In genomic region chr11:94130589-94131362, GRCh38 we compare ENCODE assay signal across 8 cellular contexts. TPM values are rescaled to one million over a fixed set of nuclear protein-coding genes. Genes with fewer than 3 reads are reported as not detected.
DNase-seq lines count a peak whose midpoint lies in the region; ATAC-seq and TF ChIP-seq lines count a peak whose summit lies in the region.

No MANE protein-coding gene starts in this region.

- H3K27me3 Mint-ChIP-seq in activated CD4-positive, alpha-beta memory T cell treated with anti-CD3 and anti-CD28 coated beads for 36 hours: no peaks in the 10 kb centered on the region
- no peaks in the 10 kb centered on the region for H3K27me3 Mint-ChIP-seq in activated CD4-positive, alpha-beta T cell treated with anti-CD3 and anti-CD28 coated beads for 36 hours
- H3K27me3 Mint-ChIP-seq in activated T-helper 2 cell treated with anti-CD3 and anti-CD28 coated beads, Interferon-gamma antibody, Interleukin-2, Interleukin-4, amounts not matched to agents 10 μg/mL and 5 μg/mL and 100 μg/mL, durations not matched to agents 14 hours and 24 hours and 36 hours (ENCODE audit: low read depth): no peaks in the 10 kb centered on the region

- no peak overlapping the region for H3K27ac Mint-ChIP-seq in activated CD4-positive, alpha-beta memory T cell treated with anti-CD3 and anti-CD28 coated beads for 36 hours
- no peak overlapping the region for H3K27ac Mint-ChIP-seq in activated CD4-positive, alpha-beta T cell treated with anti-CD3 and anti-CD28 coated beads for 36 hours
- no peak overlapping the region for H3K27ac Mint-ChIP-seq in activated T-helper 2 cell treated with anti-CD3 and anti-CD28 coated beads, Interferon-gamma antibody, Interleukin-2, Interleukin-4, amounts not matched to agents 10 μg/mL and 5 μg/mL and 100 μg/mL, durations not matched to agents 14 hours and 24 hours and 36 hours

- in situ Hi-C loops in G401 (cut with HindIII; ENCODE audit: low sequenced_read_pairs): no loop called here

- no peak for TF ChIP-seq CTCF in RWPE1 (conservative IDR thresholded peaks at IDR 0.05; ENCODE audit: low read depth)
- no peak for TF ChIP-seq CTCF in foreskin keratinocyte (conservative IDR thresholded peaks at IDR 0.05)

- no peaks in the 10 kb centered on the region for H3K9me3 Mint-ChIP-seq in activated CD4-positive, alpha-beta memory T cell treated with anti-CD3 and anti-CD28 coated beads for 36 hours
- H3K9me3 Mint-ChIP-seq in activated CD4-positive, alpha-beta T cell treated with anti-CD3 and anti-CD28 coated beads for 36 hours (ENCODE audit: low read depth): no peaks in the 10 kb centered on the region
- H3K9me3 Mint-ChIP-seq in activated T-helper 2 cell treated with anti-CD3 and anti-CD28 coated beads, Interferon-gamma antibody, Interleukin-2, Interleukin-4, amounts not matched to agents 10 μg/mL and 5 μg/mL and 100 μg/mL, durations not matched to agents 14 hours and 24 hours and 36 hours: no peaks in the 10 kb centered on the region

- H3K36me3 Mint-ChIP-seq in activated CD4-positive, alpha-beta memory T cell treated with anti-CD3 and anti-CD28 coated beads for 36 hours: no peaks in the 10 kb centered on the region
- H3K36me3 Mint-ChIP-seq in activated CD4-positive, alpha-beta T cell treated with anti-CD3 and anti-CD28 coated beads for 36 hours (ENCODE audit: low read depth): peaks cover 2% of the 10 kb centered on the region
- H3K36me3 Mint-ChIP-seq in activated T-helper 2 cell treated with anti-CD3 and anti-CD28 coated beads, Interferon-gamma antibody, Interleukin-2, Interleukin-4, amounts not matched to agents 10 μg/mL and 5 μg/mL and 100 μg/mL, durations not matched to agents 14 hours and 24 hours and 36 hours (ENCODE audit: low read depth): peaks cover 3% of the 10 kb centered on the region

- H3K27ac ChIP-seq in RWPE1 (peak overlapping the region; percentile 98), foreskin keratinocyte (peak overlapping the region; percentile 90)

- DNase-seq in G401 (ENCODE audit: low spot score) (peak; percentile 19), RWPE1 (ENCODE audit: low spot score) (peak; percentile 48), foreskin keratinocyte (peak; percentile 63 to 70), sciatic nerve (ENCODE audit: low spot score) (no peak)
- DNase-seq in activated CD4-positive, alpha-beta memory T cell treated with anti-CD3 and anti-CD28 coated beads for 36 hours: no peak
- no peak for DNase-seq in activated CD4-positive, alpha-beta T cell treated with anti-CD3 and anti-CD28 coated beads for 36 hours
- DNase-seq in activated T-helper 2 cell treated with anti-CD3 and anti-CD28 coated beads, Interferon-gamma antibody, Interleukin-2, Interleukin-4, amounts not matched to agents 10 μg/mL and 5 μg/mL and 100 μg/mL, durations not matched to agents 14 hours and 24 hours and 36 hours (ENCODE audit: low spot score): no peak
- DNase-seq in activated effector memory CD4-positive, alpha-beta T cell treated with Interleukin-2 at 50 U/mL for 16 hours: no peak

- CTCF ChIA-PET in RWPE1 (lab: Yijun Ruan, JAX): interaction anchor here (0.6 to 1.5 kb wide), 2 partner anchors 20 to 235 kb away, joined by 3 to 5 read pairs; no protein-coding TSS in a partner anchor
- CTCF ChIA-PET in activated CD4-positive, alpha-beta memory T cell treated with anti-CD3 and anti-CD28 coated beads for 36 hours (lab: Charles Lee): interaction anchor here (1.2 to 1.9 kb wide), 2 partner anchors 53 kb away, joined by 3 to 4 read pairs; no protein-coding TSS in a partner anchor
- CTCF ChIA-PET in activated CD4-positive, alpha-beta T cell treated with anti-CD3 and anti-CD28 coated beads for 36 hours (lab: Charles Lee): interaction anchor here (0.7 to 1.1 kb wide), 3 partner anchors 20 to 384 kb away, joined by 3 read pairs; no protein-coding TSS in a partner anchor

- H3K27me3 ChIP-seq in foreskin keratinocyte: no peaks in the 10 kb centered on the region

- no peak for ATAC-seq in foreskin keratinocyte
- peak; percentile 66 for ATAC-seq in sciatic nerve
- ATAC-seq in activated CD4-positive, alpha-beta T cell treated with anti-CD3 and anti-CD28 coated beads for 36 hours: no peak

- intact Hi-C loops in sciatic nerve (cut with DNase I): no loop called here
- intact Hi-C loops in activated CD4-positive, alpha-beta memory T cell treated with anti-CD3 and anti-CD28 coated beads for 36 hours (cut with micrococcal nuclease): loop anchor here (5.0 to 10.0 kb wide), 2 partner anchors 37 to 466 kb away; partner anchors contain the start of gene CEP295
- intact Hi-C loops in activated CD4-positive, alpha-beta T cell treated with anti-CD3 and anti-CD28 coated beads for 36 hours (cut with DNase I, micrococcal nuclease): loop anchor here in 1 of 2 experiments (2.0 kb wide), 1 partner anchor 16 kb away; no protein-coding TSS in a partner anchor
- intact Hi-C loops in activated T-helper 2 cell treated with anti-CD3 and anti-CD28 coated beads, Interferon-gamma antibody, Interleukin-2, Interleukin-4, amounts not matched to agents 10 μg/mL and 5 μg/mL and 100 μg/mL, durations not matched to agents 14 hours and 24 hours and 36 hours (cut with micrococcal nuclease): loop anchor here (10.0 kb wide), 4 partner anchors 346 to 964 kb away; partner anchors contain the start of genes CWC15, KDM4D and MED17

- H3K4me1 ChIP-seq in foreskin keratinocyte: peaks cover 38% of the 10 kb centered on the region

- H3K4me3 Mint-ChIP-seq in activated CD4-positive, alpha-beta memory T cell treated with anti-CD3 and anti-CD28 coated beads for 36 hours: no peak overlapping the region
- H3K4me3 Mint-ChIP-seq in activated CD4-positive, alpha-beta T cell treated with anti-CD3 and anti-CD28 coated beads for 36 hours: no peak overlapping the region
- no peak overlapping the region for H3K4me3 Mint-ChIP-seq in activated T-helper 2 cell treated with anti-CD3 and anti-CD28 coated beads, Interferon-gamma antibody, Interleukin-2, Interleukin-4, amounts not matched to agents 10 μg/mL and 5 μg/mL and 100 μg/mL, durations not matched to agents 14 hours and 24 hours and 36 hours (ENCODE audit: low read depth)

- POLR2A ChIA-PET in RWPE1 (lab: Yijun Ruan, JAX; ENCODE audit: low non-redundant PET): no interaction called here
- POLR2A ChIA-PET in activated CD4-positive, alpha-beta memory T cell treated with anti-CD3 and anti-CD28 coated beads for 36 hours (lab: Charles Lee): no interaction called here
- POLR2A ChIA-PET in activated CD4-positive, alpha-beta T cell treated with anti-CD3 and anti-CD28 coated beads for 36 hours (lab: Charles Lee): no interaction called here

- peaks cover 45% of the 10 kb centered on the region for H3K4me1 Mint-ChIP-seq in activated CD4-positive, alpha-beta memory T cell treated with anti-CD3 and anti-CD28 coated beads for 36 hours (ENCODE audit: low read depth)
- H3K4me1 Mint-ChIP-seq in activated CD4-positive, alpha-beta T cell treated with anti-CD3 and anti-CD28 coated beads for 36 hours: peaks cover 41% of the 10 kb centered on the region
- peaks cover 41% of the 10 kb centered on the region for H3K4me1 Mint-ChIP-seq in activated T-helper 2 cell treated with anti-CD3 and anti-CD28 coated beads, Interferon-gamma antibody, Interleukin-2, Interleukin-4, amounts not matched to agents 10 μg/mL and 5 μg/mL and 100 μg/mL, durations not matched to agents 14 hours and 24 hours and 36 hours (ENCODE audit: low read depth)

RNA-seq across cellular contexts. Expression of gene PANX1, which starts 2.1 kb away (rescaled TPM):
- 5.7 and 7.0 TPM in 2 replicates for total RNA-seq in G401 (2014; rRNA removed; shearing (Covaris generic))
- total RNA-seq in foreskin keratinocyte (67.1 and 69.4 TPM in 2 replicates), sciatic nerve (18.3 TPM)
- polyA plus RNA-seq in foreskin keratinocyte: 16.6 and 17.9 TPM in 2 replicates
- total RNA-seq in activated CD4-positive, alpha-beta memory T cell treated with anti-CD3 and anti-CD28 coated beads for 36 hours: 10 to 100 TPM; 11.4 to 11.7 TPM
- 10 to 100 TPM in 1 of 2 experiments, 1 to 10 TPM in 1; 9.8 to 10.7 TPM for total RNA-seq in activated CD4-positive, alpha-beta T cell treated with anti-CD3 and anti-CD28 coated beads for 36 hours
- 18.1 and 20.0 TPM in 2 replicates for total RNA-seq in activated T-helper 2 cell treated with anti-CD3 and anti-CD28 coated beads, Interferon-gamma antibody, Interleukin-2, Interleukin-4, amounts not matched to agents 10 μg/mL and 5 μg/mL and 100 μg/mL, durations not matched to agents 14 hours and 24 hours and 36 hours

Comparison
In these comparisons a context has a peak if more than half of its experiments do, and no peak if none do; other contexts are left out.
1. DNase-seq: peak in G401 (single experiment), RWPE1 (single experiment) and foreskin keratinocyte (2 of 2); none in sciatic nerve (single experiment), activated CD4-positive, alpha-beta memory T cell treated with anti-CD3 and anti-CD28 coated beads for 36 hours (single experiment), activated CD4-positive, alpha-beta T cell treated with anti-CD3 and anti-CD28 coated beads for 36 hours (single experiment), activated T-helper 2 cell treated with anti-CD3 and anti-CD28 coated beads, Interferon-gamma antibody, Interleukin-2, Interleukin-4, amounts not matched to agents 10 μg/mL and 5 μg/mL and 100 μg/mL, durations not matched to agents 14 hours and 24 hours and 36 hours (single experiment) and activated effector memory CD4-positive, alpha-beta T cell treated with Interleukin-2 at 50 U/mL for 16 hours (single experiment).